1 cellular context compared by ENCODE assay signal in genomic region chr6:158865769-158866168, GRCh38.
TF ChIP-seq lines count a peak whose summit lies in the region.

No MANE protein-coding gene starts in this region.

TF ChIP-seq in HCT116, 20 proteins besides CTCF, POLR2A, EP300 and RAD21 (continued from another document):
- TF ChIP-seq, protein P1, sequence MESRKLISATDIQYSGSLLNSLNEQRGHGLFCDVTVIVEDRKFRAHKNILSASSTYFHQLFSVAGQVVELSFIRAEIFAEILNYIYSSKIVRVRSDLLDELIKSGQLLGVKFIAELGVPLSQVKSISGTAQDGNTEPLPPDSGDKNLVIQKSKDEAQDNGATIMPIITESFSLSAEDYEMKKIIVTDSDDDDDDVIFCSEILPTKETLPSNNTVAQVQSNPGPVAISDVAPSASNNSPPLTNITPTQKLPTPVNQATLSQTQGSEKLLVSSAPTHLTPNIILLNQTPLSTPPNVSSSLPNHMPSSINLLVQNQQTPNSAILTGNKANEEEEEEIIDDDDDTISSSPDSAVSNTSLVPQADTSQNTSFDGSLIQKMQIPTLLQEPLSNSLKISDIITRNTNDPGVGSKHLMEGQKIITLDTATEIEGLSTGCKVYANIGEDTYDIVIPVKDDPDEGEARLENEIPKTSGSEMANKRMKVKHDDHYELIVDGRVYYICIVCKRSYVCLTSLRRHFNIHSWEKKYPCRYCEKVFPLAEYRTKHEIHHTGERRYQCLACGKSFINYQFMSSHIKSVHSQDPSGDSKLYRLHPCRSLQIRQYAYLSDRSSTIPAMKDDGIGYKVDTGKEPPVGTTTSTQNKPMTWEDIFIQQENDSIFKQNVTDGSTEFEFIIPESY (IDR thresholded peaks at IDR 0.05; ENCODE audit: extremely low read depth, insufficient replicate concordance, low read length) = no peak
- no peak for TF ChIP-seq SRF (IDR thresholded peaks at IDR 0.05; ENCODE audit: low read depth)
- no peak for TF ChIP-seq CBX3 (IDR thresholded peaks at IDR 0.05; ENCODE audit: low read depth)
- TF ChIP-seq SIN3A (IDR thresholded peaks at IDR 0.05; ENCODE audit: low read depth) = no peak
- TF ChIP-seq REST (IDR thresholded peaks at IDR 0.05; ENCODE audit: low read depth) = no peak
- TF ChIP-seq, protein P2, sequence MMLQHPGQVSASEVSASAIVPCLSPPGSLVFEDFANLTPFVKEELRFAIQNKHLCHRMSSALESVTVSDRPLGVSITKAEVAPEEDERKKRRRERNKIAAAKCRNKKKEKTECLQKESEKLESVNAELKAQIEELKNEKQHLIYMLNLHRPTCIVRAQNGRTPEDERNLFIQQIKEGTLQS (IDR thresholded peaks at IDR 0.05) = no peak
